ENCODE assay signal across 20 cellular contexts in genomic region chr1:228411121-228411520, GRCh38. TPM values are rescaled to one million over a fixed set of nuclear protein-coding genes. Genes with fewer than 3 reads are reported as not detected.
DNase-seq lines count a peak whose midpoint lies in the region; ATAC-seq and TF ChIP-seq lines count a peak whose summit lies in the region.
"Had no signal": no experiment of that assay in that cellular context is flagged by ENCODE, and none has a peak within 500 bp of the region (broad histone marks: within the 10 kb centered on the region; RNA-seq: fewer than 3 reads in every experiment).

No MANE protein-coding gene starts in this region.

- H3K27me3 ChIP-seq in osteoblast (ENCODE audit: insufficient read depth, low read length) (peaks cover 15% of the 10 kb centered on the region), upper lobe of right lung (peaks cover 10% of the 10 kb centered on the region), hepatocyte (no peaks in the 10 kb centered on the region), Karpas-422 (ENCODE audit: low read length) (no peaks in the 10 kb centered on the region)

- H3K4me3 ChIP-seq in osteoblast (ENCODE audit: insufficient read depth, low read length) (no peak overlapping the region), upper lobe of right lung (no peak overlapping the region), hepatocyte (no peak overlapping the region), Karpas-422 (ENCODE audit: low read length) (no peak overlapping the region)
- H3K4me3 ChIP-seq: HAP-1 had no signal

- ATAC-seq in natural killer cell, result no peak
- no peak for ATAC-seq in natural killer cell treated with Interleukin-12 subunit alpha and Interleukin-12 subunit beta and Interleukin-15 and Interleukin-18, amount 100 ng/mL, for 72 hours
- no peak for ATAC-seq in central memory CD8-positive, alpha-beta T cell (replicated peaks; ENCODE audit: extremely low read depth, poor library complexity, severe bottlenecking)
- ATAC-seq in upper lobe of right lung, result no peak

- H3K9ac ChIP-seq in Karpas-422 (ENCODE audit: low read length), result no peak overlapping the region

- no peaks in the 10 kb centered on the region for H3K9me3 Mint-ChIP-seq in natural killer cell
- no peaks in the 10 kb centered on the region for H3K9me3 Mint-ChIP-seq in natural killer cell treated with Interleukin-12 subunit alpha and Interleukin-12 subunit beta and Interleukin-15 and Interleukin-18, amount 100 ng/mL, for 72 hours
- H3K9me3 Mint-ChIP-seq in central memory CD8-positive, alpha-beta T cell, result no peaks in the 10 kb centered on the region
- H3K9me3 Mint-ChIP-seq: CD4-positive, alpha-beta memory T cell; HFFc6 had no signal

- H3K27ac ChIP-seq in osteoblast (ENCODE audit: low read depth, low read length), result no peak overlapping the region
- no peak overlapping the region for H3K27ac ChIP-seq in upper lobe of right lung
- H3K27ac ChIP-seq in hepatocyte, result no peak overlapping the region
- no peak overlapping the region for H3K27ac ChIP-seq in Karpas-422 (ENCODE audit: low read length)

- H3K27me3 Mint-ChIP-seq in natural killer cell (ENCODE audit: low read depth in 2 of 2), result peaks cover 0 to 7% of the 10 kb centered on the region in 2 donors
- peaks cover 0 to 7% of the 10 kb centered on the region in 2 donors for H3K27me3 Mint-ChIP-seq in natural killer cell treated with Interleukin-12 subunit alpha and Interleukin-12 subunit beta and Interleukin-15 and Interleukin-18, amount 100 ng/mL, for 72 hours
- H3K27me3 Mint-ChIP-seq in central memory CD8-positive, alpha-beta T cell, result peaks cover 9% of the 10 kb centered on the region

- intact Hi-C loops in natural killer cell (cut with micrococcal nuclease) (no loop called here), upper lobe of right lung (cut with DNase I) (no loop called here)

- DNase-seq in natural killer cell (no peak), osteoblast (ENCODE audit: insufficient read length, low spot score, missing footprints) (peak; percentile 25), upper lobe of right lung (no peak), hepatocyte (ENCODE audit: low spot score) (no peak), Karpas-422 (no peak)
- no peak for DNase-seq in natural killer cell treated with Interleukin-12 subunit alpha and Interleukin-12 subunit beta and Interleukin-15 and Interleukin-18, amount 100 ng/mL, for 72 hours (ENCODE audit: low spot score)
- no peak for DNase-seq in central memory CD8-positive, alpha-beta T cell (ENCODE audit: low spot score in 2 of 2)
- DNase-seq: C1 segment of cervical spinal cord; Calu3; CD4-positive, alpha-beta memory T cell; COR-L47; DMS53; DMS79 treated with DMSO at 0.1 percent for 48 hours; GF-D8; GOT3; HFFc6 had no signal

- no peaks in the 10 kb centered on the region for H3K36me3 Mint-ChIP-seq in natural killer cell
- H3K36me3 Mint-ChIP-seq in natural killer cell treated with Interleukin-12 subunit alpha and Interleukin-12 subunit beta and Interleukin-15 and Interleukin-18, amount 100 ng/mL, for 72 hours, result no peaks in the 10 kb centered on the region
- H3K36me3 Mint-ChIP-seq in central memory CD8-positive, alpha-beta T cell (ENCODE audit: insufficient read depth), result peaks cover 9% of the 10 kb centered on the region

- H3K9me3 ChIP-seq in osteoblast (ENCODE audit: low read depth, low read length) (no peaks in the 10 kb centered on the region), upper lobe of right lung (no peaks in the 10 kb centered on the region), hepatocyte (ENCODE audit: low read depth) (no peaks in the 10 kb centered on the region), Karpas-422 (ENCODE audit: low read length) (no peaks in the 10 kb centered on the region)
- H3K9me3 ChIP-seq: HAP-1 had no signal

- H3K27ac Mint-ChIP-seq in natural killer cell, result no peak overlapping the region
- H3K27ac Mint-ChIP-seq in natural killer cell treated with Interleukin-12 subunit alpha and Interleukin-12 subunit beta and Interleukin-15 and Interleukin-18, amount 100 ng/mL, for 72 hours, result no peak overlapping the region
- H3K27ac Mint-ChIP-seq in central memory CD8-positive, alpha-beta T cell (ENCODE audit: low read depth), result peak overlapping the region; percentile 46
- H3K27ac Mint-ChIP-seq: HFFc6 had no signal

- peaks cover 9% of the 10 kb centered on the region for H3K4me1 ChIP-seq in osteoblast (ENCODE audit: insufficient read depth, low read length)
- H3K4me1 ChIP-seq in upper lobe of right lung, result peaks cover 9% of the 10 kb centered on the region
- peaks cover 15% of the 10 kb centered on the region for H3K4me1 ChIP-seq in hepatocyte (ENCODE audit: insufficient read depth)
- H3K4me1 ChIP-seq in Karpas-422 (ENCODE audit: low read length), result peaks cover 8% of the 10 kb centered on the region
- H3K4me1 ChIP-seq: HAP-1 had no signal

- H3K79me2 ChIP-seq in osteoblast (ENCODE audit: insufficient read depth, low read length) (peaks cover 14% of the 10 kb centered on the region), hepatocyte (peaks cover 14% of the 10 kb centered on the region), Karpas-422 (ENCODE audit: low read length) (peaks cover 8% of the 10 kb centered on the region)

- H3K36me3 ChIP-seq in osteoblast (ENCODE audit: insufficient read depth, low read length), result no peaks in the 10 kb centered on the region
- no peaks in the 10 kb centered on the region for H3K36me3 ChIP-seq in upper lobe of right lung
- no peaks in the 10 kb centered on the region for H3K36me3 ChIP-seq in hepatocyte (replicated peaks; ENCODE audit: insufficient read depth, low read depth)
- no peaks in the 10 kb centered on the region for H3K36me3 ChIP-seq in Karpas-422 (ENCODE audit: insufficient read depth, low read length)
- H3K36me3 ChIP-seq: HAP-1 had no signal

- 100% methylated on average over 5 of the region's 5 CpGs for WGBS in hepatocyte (ENCODE audit: low lambda C conversion rate, missing lambda C conversion rate)

- peak overlapping the region; percentile 25 for H3K4me3 Mint-ChIP-seq in natural killer cell
- H3K4me3 Mint-ChIP-seq in natural killer cell treated with Interleukin-12 subunit alpha and Interleukin-12 subunit beta and Interleukin-15 and Interleukin-18, amount 100 ng/mL, for 72 hours, result no peak overlapping the region
- H3K4me3 Mint-ChIP-seq in central memory CD8-positive, alpha-beta T cell, result no peak overlapping the region
- H3K4me3 Mint-ChIP-seq: CD4-positive, alpha-beta memory T cell; HFFc6 had no signal

- no peaks in the 10 kb centered on the region for H3K9me2 ChIP-seq in hepatocyte (replicated peaks; ENCODE audit: insufficient read depth)
- no peaks in the 10 kb centered on the region for H3K9me2 ChIP-seq in Karpas-422 (replicated peaks; ENCODE audit: insufficient read depth, low read length)

- H3K4me2 ChIP-seq in osteoblast (ENCODE audit: insufficient read depth, low read length), result no peak overlapping the region
- no peak overlapping the region for H3K4me2 ChIP-seq in hepatocyte
- H3K4me2 ChIP-seq in Karpas-422 (ENCODE audit: low read depth, low read length, poor library complexity, severe bottlenecking), result no peak overlapping the region

- peaks cover 17 to 32% of the 10 kb centered on the region in 2 donors for H3K4me1 Mint-ChIP-seq in natural killer cell
- H3K4me1 Mint-ChIP-seq in natural killer cell treated with Interleukin-12 subunit alpha and Interleukin-12 subunit beta and Interleukin-15 and Interleukin-18, amount 100 ng/mL, for 72 hours (ENCODE audit: low read depth in 2 of 2), result peaks cover 17 to 18% of the 10 kb centered on the region in 2 donors
- H3K4me1 Mint-ChIP-seq in central memory CD8-positive, alpha-beta T cell, result peaks cover 48% of the 10 kb centered on the region

- H4K20me1 ChIP-seq in osteoblast (ENCODE audit: insufficient read depth, low read length), result peaks cover 22% of the 10 kb centered on the region
- peaks cover 2% of the 10 kb centered on the region for H4K20me1 ChIP-seq in hepatocyte (ENCODE audit: insufficient read depth, poor library complexity, severe bottlenecking)
- H4K20me1 ChIP-seq in Karpas-422 (ENCODE audit: insufficient read depth, low read depth, low read length), result no peaks in the 10 kb centered on the region; the same call in 1 of the 2 replicates

- no peak for TF ChIP-seq CTCF in natural killer cell (IDR thresholded peaks at IDR 0.05)
- no peak for TF ChIP-seq CTCF in osteoblast (IDR thresholded peaks at IDR 0.05; ENCODE audit: extremely low read depth, low read depth, low read length)
- no peak for TF ChIP-seq CTCF in upper lobe of right lung (IDR thresholded peaks at IDR 0.05)
- no peak for TF ChIP-seq CTCF in hepatocyte (IDR thresholded peaks at IDR 0.05; ENCODE audit: poor library complexity)

- H2AFZ ChIP-seq in osteoblast (ENCODE audit: low read length) (no peak overlapping the region), hepatocyte (no peak overlapping the region), Karpas-422 (ENCODE audit: low read length) (no peak overlapping the region)

RNA-seq across cellular contexts. Expression of gene TRIM11, which starts 4.5 kb away (rescaled TPM):
- total RNA-seq in natural killer cell (10 to 100 TPM; 65.1 to 91.4 (median 83.2) TPM), osteoblast (22.1 and 25.7 TPM in 2 replicates), upper lobe of right lung (22.8 TPM), hepatocyte (10.4 and 13.8 TPM in 2 replicates)
- 10 to 100 TPM; 69.2 to 84.7 TPM for total RNA-seq in natural killer cell treated with Interleukin-12 subunit alpha and Interleukin-12 subunit beta and Interleukin-15 and Interleukin-18, amount 100 ng/mL, for 72 hours
- 10.4 and 14.5 TPM in 2 replicates for polyA plus RNA-seq in hepatocyte
- 27.7 and 39.5 TPM in 2 replicates for total RNA-seq in Karpas-422 (2014; rRNA removed; shearing (Covaris generic); ENCODE audit: low replicate concordance)

RNA-seq across cellular contexts. Expression of gene TRIM17, which starts 5.5 kb away (rescaled TPM):
- total RNA-seq in natural killer cell (10 to 100 TPM in 1 of 3 donors, 1 to 10 TPM in 2; 8.0 to 13.4 (median 8.4) TPM), osteoblast (under 0.01 TPM in 1 of 2 replicates, not detected in the other), upper lobe of right lung (2.6 TPM), hepatocyte (2.1 and 2.4 TPM in 2 replicates)
- total RNA-seq in natural killer cell treated with Interleukin-12 subunit alpha and Interleukin-12 subunit beta and Interleukin-15 and Interleukin-18, amount 100 ng/mL, for 72 hours, result 1 to 10 TPM; 2.0 to 2.2 TPM
- polyA plus RNA-seq in hepatocyte, result 5.7 and 7.3 TPM in 2 replicates
- 0.29 TPM in 1 of 2 replicates, not detected in the other for total RNA-seq in Karpas-422 (2014; rRNA removed; shearing (Covaris generic); ENCODE audit: low replicate concordance)
- total RNA-seq: A172, Daoy, G401 had no signal
